In genomic region chr14:84361476-84361875, GRCh38 we compare ENCODE assay signal across 22 cellular contexts.
A peak's percentile ranks its signal among the peaks of the same experiment; 100 is the strongest.
DNase-seq lines count a peak whose midpoint lies in the region; ATAC-seq, FAIRE-seq and TF ChIP-seq lines count a peak whose summit lies in the region.
"Had no signal": no experiment of that assay in that cellular context is flagged by ENCODE, and none has a peak within 500 bp of the region (broad histone marks: within the 10 kb centered on the region; RNA-seq: fewer than 3 reads in every experiment).

No MANE protein-coding gene starts in this region.

- TF ChIP-seq POLR2A in body of pancreas (IDR thresholded peaks at IDR 0.05) (no peak), endothelial cell of umbilical vein (IDR thresholded peaks at IDR 0.05; ENCODE audit: low read depth, low read length) (no peak), Peyer's patch (IDR thresholded peaks at IDR 0.05) (no peak)

- no peak overlapping the region for H3K27ac ChIP-seq in A673 (ENCODE audit: low read depth, low read length, poor library complexity, severe bottlenecking)
- H3K27ac ChIP-seq in body of pancreas = no peak overlapping the region
- H3K27ac ChIP-seq in endothelial cell of umbilical vein (ENCODE audit: insufficient read depth, low read depth, low read length) = no peak overlapping the region
- H3K27ac ChIP-seq in Peyer's patch = no peak overlapping the region
- no peak overlapping the region for H3K27ac ChIP-seq in SJCRH30
- H3K27ac ChIP-seq: A549 had no signal

- H3K4me1 ChIP-seq in A673 (ENCODE audit: insufficient read depth, low read length, poor library complexity, severe bottlenecking) (no peaks in the 10 kb centered on the region), body of pancreas (no peaks in the 10 kb centered on the region), endothelial cell of umbilical vein (ENCODE audit: control insufficient read depth, extremely low read depth, insufficient read depth, low read length) (no peaks in the 10 kb centered on the region), Peyer's patch (no peaks in the 10 kb centered on the region), SJCRH30 (no peaks in the 10 kb centered on the region)
- H3K4me1 ChIP-seq: A549, HAP-1 had no signal

- no peaks in the 10 kb centered on the region for H3K36me3 ChIP-seq in A673 (ENCODE audit: insufficient read depth, low read length, poor library complexity, severe bottlenecking)
- H3K36me3 ChIP-seq in body of pancreas (replicated peaks in 1 of 2; ENCODE audit: insufficient read depth in 1 of 2, low read depth in 2 of 2) = no peaks in the 10 kb centered on the region
- no peaks in the 10 kb centered on the region for H3K36me3 ChIP-seq in endothelial cell of umbilical vein (ENCODE audit: control insufficient read depth in 2 of 2, extremely low read depth in 1 of 2, insufficient read depth in 2 of 2, low read length in 2 of 2)
- H3K36me3 ChIP-seq in Peyer's patch = no peaks in the 10 kb centered on the region
- H3K36me3 ChIP-seq in SJCRH30 = no peaks in the 10 kb centered on the region
- H3K36me3 ChIP-seq: HAP-1 had no signal

- POLR2A ChIA-PET in A673 (lab: Charles Lee; ENCODE audit: low non-redundant PET) = no interaction called here
- POLR2A ChIA-PET in endothelial cell of umbilical vein (lab: Charles Lee) = no interaction called here

- H3K27me3 ChIP-seq in A673 (replicated peaks; ENCODE audit: insufficient read depth, low read depth, low read length, poor library complexity) = no peaks in the 10 kb centered on the region
- H3K27me3 ChIP-seq in body of pancreas = no peaks in the 10 kb centered on the region
- no peaks in the 10 kb centered on the region for H3K27me3 ChIP-seq in endothelial cell of umbilical vein (ENCODE audit: control insufficient read depth in 2 of 2, insufficient read depth in 2 of 2, low read length in 2 of 2)
- no peaks in the 10 kb centered on the region for H3K27me3 ChIP-seq in Peyer's patch
- no peaks in the 10 kb centered on the region for H3K27me3 ChIP-seq in SJCRH30

- DNase-seq in A673 (ENCODE audit: low spot score) = peak; percentile 4
- no peak for DNase-seq in body of pancreas
- DNase-seq in endothelial cell of umbilical vein (ENCODE audit: low read depth, low spot score) = peak; percentile 65
- DNase-seq in osteocyte (ENCODE audit: extremely low spot score, unreplicated experiment) = no peak
- DNase-seq in Peyer's patch = no peak
- DNase-seq in SJCRH30 = no peak
- DNase-seq: 8988T; C1 segment of cervical spinal cord; Calu3; CD4-positive, alpha-beta memory T cell; COR-L47; DMS53; DMS79 treated with DMSO at 0.1 percent for 48 hours; GF-D8; GOT3; HFFc6 had no signal

- H3K9me3 ChIP-seq in A673 (ENCODE audit: low read depth, low read length, poor library complexity, severe bottlenecking) (peaks cover 7% of the 10 kb centered on the region), body of pancreas (no peaks in the 10 kb centered on the region), endothelial cell of umbilical vein (replicated peaks; ENCODE audit: control insufficient read depth, insufficient read depth, low read length) (no peaks in the 10 kb centered on the region), Peyer's patch (no peaks in the 10 kb centered on the region), SJCRH30 (replicated peaks) (no peaks in the 10 kb centered on the region; the same call in 1 of the 2 replicates)
- H3K9me3 ChIP-seq: A549, HAP-1 had no signal

- no peak overlapping the region for H2AFZ ChIP-seq in endothelial cell of umbilical vein (ENCODE audit: low read depth, low read length)

- no peaks in the 10 kb centered on the region for H3K9me1 ChIP-seq in endothelial cell of umbilical vein (replicated peaks; ENCODE audit: control insufficient read depth, extremely low read depth, insufficient read depth, low read length)

- WGBS in body of pancreas, 2 donors = 57 to 59% methylated on average over 2 of the region's 2 CpGs

- TF ChIP-seq CTCF in A673 (conservative IDR thresholded peaks at IDR 0.05; ENCODE audit: low read depth, low read length) (no peak), body of pancreas (IDR thresholded peaks at IDR 0.05) (no peak), endothelial cell of umbilical vein (IDR thresholded peaks at IDR 0.05; ENCODE audit: extremely low read depth in 1 of 2, insufficient read depth in 1 of 2, low read depth in 1 of 2, low read length in 2 of 2) (no peak), osteocyte (IDR thresholded peaks at IDR 0.05) (no peak), Peyer's patch (IDR thresholded peaks at IDR 0.05) (no peak)

- intact Hi-C loops in A673 (cut with micrococcal nuclease; ENCODE audit: unreplicated experiment) (no loop called here), body of pancreas (cut with DNase I) (no loop called here), endothelial cell of umbilical vein (cut with micrococcal nuclease) (no loop called here)

- ATAC-seq in body of pancreas (peak; percentile 24), GM18511 (IDR thresholded peaks at IDR 0.05; ENCODE audit: unreplicated experiment) (no peak)
- ATAC-seq: A549 had no signal

- CTCF ChIA-PET in A673 (lab: Charles Lee) = no interaction called here
- CTCF ChIA-PET in endothelial cell of umbilical vein (lab: Charles Lee) = interaction anchor here (1.2 kb wide), 1 partner anchor 18 kb away, joined by 3 read pairs; no protein-coding TSS in a partner anchor

- no peak overlapping the region for H3K4me3 ChIP-seq in A673 (ENCODE audit: low read depth, low read length, poor library complexity, severe bottlenecking)
- H3K4me3 ChIP-seq in body of pancreas = no peak overlapping the region
- no peak overlapping the region for H3K4me3 ChIP-seq in endothelial cell of umbilical vein (replicated peaks in 1 of 3; ENCODE audit: insufficient read depth in 1 of 3, low read depth in 1 of 3, low read length in 3 of 3)
- H3K4me3 ChIP-seq in Peyer's patch = no peak overlapping the region
- H3K4me3 ChIP-seq in SJCRH30 = no peak overlapping the region
- H3K4me3 ChIP-seq: A549, HAP-1 had no signal

- peaks cover 3% of the 10 kb centered on the region for H3K36me3 Mint-ChIP-seq in osteocyte (ENCODE audit: unreplicated experiment)
- H3K36me3 Mint-ChIP-seq: CD4-positive, alpha-beta memory T cell had no signal

- no peak overlapping the region for H3K4me2 ChIP-seq in endothelial cell of umbilical vein (ENCODE audit: insufficient read depth, low read length)
- H3K4me2 ChIP-seq: A549 had no signal

- no peaks in the 10 kb centered on the region for H3K27me3 Mint-ChIP-seq in osteocyte (ENCODE audit: unreplicated experiment)
- H3K27me3 Mint-ChIP-seq: CD4-positive, alpha-beta memory T cell had no signal

- dilution Hi-C loops in endothelial cell of umbilical vein (cut with MboI; ENCODE audit: extremely low pct_ligation_motif_present, low sequenced_read_pairs) = no loop called here

- BruUV-seq in A673 (replicated peaks; lab: Mats Ljungman, UMichigan) = no TSS peak
- BruUV-seq in endothelial cell of umbilical vein (replicated peaks; lab: Mats Ljungman, UMichigan) = no TSS peak

- no peaks in the 10 kb centered on the region for H3K79me2 ChIP-seq in endothelial cell of umbilical vein (ENCODE audit: control insufficient read depth, insufficient read depth, low read length)

- H3K9ac ChIP-seq in endothelial cell of umbilical vein (replicated peaks; ENCODE audit: extremely low read depth, insufficient read depth, low read length) = no peak overlapping the region

- H3K9me3 Mint-ChIP-seq in osteocyte (ENCODE audit: unreplicated experiment) = peaks cover 13% of the 10 kb centered on the region

- H3K4me3 Mint-ChIP-seq in osteocyte (ENCODE audit: unreplicated experiment) = no peak overlapping the region
- H3K4me3 Mint-ChIP-seq: CD4-positive, alpha-beta memory T cell; HFFc6 had no signal

- peak overlapping the region; percentile 6 for H3K27ac Mint-ChIP-seq in osteocyte (ENCODE audit: unreplicated experiment)
- H3K27ac Mint-ChIP-seq: HFFc6 had no signal

- peaks cover 9% of the 10 kb centered on the region for H3K4me1 Mint-ChIP-seq in osteocyte (ENCODE audit: unreplicated experiment)
- H3K4me1 Mint-ChIP-seq: CD4-positive, alpha-beta memory T cell had no signal

- FAIRE-seq in endothelial cell of umbilical vein (lab: Jason Lieb, UNC) = no peak
- FAIRE-seq: A549, GM12891, GM18507, H54 had no signal

- H4K20me1 ChIP-seq in endothelial cell of umbilical vein (replicated peaks; ENCODE audit: control insufficient read depth, extremely low read depth, insufficient read depth, low read length) = no peaks in the 10 kb centered on the region

TF ChIP-seq in endothelial cell of umbilical vein, 7 proteins besides CTCF, POLR2A, EP300 and RAD21:
- no peak for TF ChIP-seq EZH2 (IDR thresholded peaks at IDR 0.05; ENCODE audit: borderline replicate concordance, low read depth, low read length, severe bottlenecking)
- no peak for TF ChIP-seq MAX (IDR thresholded peaks at IDR 0.05; ENCODE audit: insufficient read depth, insufficient read length)
- TF ChIP-seq FOS (IDR thresholded peaks at IDR 0.05; ENCODE audit: borderline replicate concordance, insufficient read depth, low read length) = no peak
- TF ChIP-seq JUN (IDR thresholded peaks at IDR 0.05; ENCODE audit: borderline replicate concordance, insufficient read depth, insufficient read length, low read depth) = no peak
- no peak for TF ChIP-seq GATA2 (IDR thresholded peaks at IDR 0.05; ENCODE audit: insufficient read depth, insufficient read length, low read depth, low read length)
- no peak for TF ChIP-seq MYC (IDR thresholded peaks at IDR 0.05; ENCODE audit: low read depth, low read length)
- no peak for TF ChIP-seq POLR2AphosphoS5 (IDR thresholded peaks at IDR 0.05; ENCODE audit: insufficient read depth, low read depth, low read length)

Comparison
In these comparisons a context has a peak if more than half of its experiments do, and no peak if none do; other contexts are left out.
1. DNase-seq: peak in A673 (single experiment) and endothelial cell of umbilical vein (single experiment); none in body of pancreas (0 of 4), osteocyte (single experiment), Peyer's patch (0 of 3) and SJCRH30 (0 of 2).